20 cellular contexts compared by ENCODE assay signal in genomic region chr15:59953392-59953883, GRCh38. TPM values are rescaled to one million over a fixed set of nuclear protein-coding genes. Genes with fewer than 3 reads are reported as not detected.
DNase-seq lines count a peak whose midpoint lies in the region; ATAC-seq and TF ChIP-seq lines count a peak whose summit lies in the region.
"Had no signal": no experiment of that assay in that cellular context is flagged by ENCODE, and none has a peak within 500 bp of the region (broad histone marks: within the 10 kb centered on the region; RNA-seq: fewer than 3 reads in every experiment).

No MANE protein-coding gene starts in this region.

- H3K4me3 Mint-ChIP-seq in activated T-cell treated with anti-CD3 and anti-CD28 coated beads, Interleukin-2, amount 50 U/mL, for 72 hours = no peak overlapping the region
- H3K4me3 Mint-ChIP-seq in CD8-positive, alpha-beta memory T cell = no peak overlapping the region
- H3K4me3 Mint-ChIP-seq: effector memory CD8-positive, alpha-beta T cell; immature natural killer cell; mesothelial cell of epicardium; stimulated activated naive B cell treated with anti-CD40 and anti-IgM and Interleukin-4, amounts not matched to agents 10 μg/mL and 1 μg/mL and 100 μg/mL, for 72 hours had no signal

- DNase-seq in DMS153 (lab: John Stamatoyannopoulos, UW) (peak; percentile 95), NCI-H1436 (lab: John Stamatoyannopoulos, UW) (peak; percentile 89), NCI-H69 (lab: John Stamatoyannopoulos, UW) (peak; percentile 95), hepatocyte (ENCODE audit: low spot score) (peak; percentile 7), heart right ventricle (no peak), UCSD-AML1 (lab: John Stamatoyannopoulos, UW; ENCODE audit: unreplicated experiment) (no peak)
- DNase-seq in activated T-cell treated with anti-CD3 and anti-CD28 coated beads, Interleukin-2, amount 50 U/mL, for 72 hours = no peak
- DNase-seq in CD8-positive, alpha-beta memory T cell = no peak
- DNase-seq: effector memory CD8-positive, alpha-beta T cell; foreskin fibroblast; immature natural killer cell; NCI-H226; nucleus accumbens; stimulated activated naive B cell treated with anti-CD40 and anti-IgM and Interleukin-4, amounts not matched to agents 10 μg/mL and 1 μg/mL and 100 μg/mL, for 72 hours had no signal

- intact Hi-C loops in heart right ventricle (cut with DNase I) = no loop called here

- no peaks in the 10 kb centered on the region for H3K4me1 ChIP-seq in hepatocyte (ENCODE audit: insufficient read depth)
- H3K4me1 ChIP-seq in heart right ventricle = no peaks in the 10 kb centered on the region
- H3K4me1 ChIP-seq in CD8-positive, alpha-beta memory T cell (ENCODE audit: insufficient read depth, low read length) = no peaks in the 10 kb centered on the region
- H3K4me1 ChIP-seq: vagina had no signal

- H3K27me3 ChIP-seq in hepatocyte (no peaks in the 10 kb centered on the region), heart right ventricle (peaks cover 0 to 24% (median 3%) of the 10 kb centered on the region in 7 donors)
- no peaks in the 10 kb centered on the region for H3K27me3 ChIP-seq in CD8-positive, alpha-beta memory T cell (ENCODE audit: insufficient read depth, low read length, poor library complexity, severe bottlenecking)
- H3K27me3 ChIP-seq: vagina had no signal

- CTCF ChIA-PET in CD8-positive, alpha-beta memory T cell (lab: Charles Lee) = no interaction called here

- no peaks in the 10 kb centered on the region for H3K27me3 Mint-ChIP-seq in activated T-cell treated with anti-CD3 and anti-CD28 coated beads, Interleukin-2, amount 50 U/mL, for 72 hours (ENCODE audit: low read depth)
- H3K27me3 Mint-ChIP-seq in CD8-positive, alpha-beta memory T cell = peaks cover 19 to 41% of the 10 kb centered on the region in 2 donors

- H3K4me3 ChIP-seq in hepatocyte = no peak overlapping the region
- no peak overlapping the region for H3K4me3 ChIP-seq in heart right ventricle
- H3K4me3 ChIP-seq in CD8-positive, alpha-beta memory T cell (ENCODE audit: low read length) = no peak overlapping the region
- H3K4me3 ChIP-seq: vagina had no signal

- WGBS in hepatocyte (ENCODE audit: low lambda C conversion rate, missing lambda C conversion rate) = 24% methylated on average over 8 of the region's 8 CpGs
- WGBS in heart right ventricle, 2 donors = 43 to 47% methylated on average over 8 of the region's 8 CpGs

- no peaks in the 10 kb centered on the region for H3K36me3 ChIP-seq in hepatocyte (replicated peaks; ENCODE audit: insufficient read depth, low read depth)
- H3K36me3 ChIP-seq in heart right ventricle = no peaks in the 10 kb centered on the region
- no peaks in the 10 kb centered on the region for H3K36me3 ChIP-seq in CD8-positive, alpha-beta memory T cell (ENCODE audit: insufficient read depth, low read length)
- H3K36me3 ChIP-seq: vagina had no signal

- peak overlapping the region; percentile 44 for H3K4me2 ChIP-seq in hepatocyte

- H3K79me2 ChIP-seq in hepatocyte = no peaks in the 10 kb centered on the region

- H3K4me1 Mint-ChIP-seq in activated T-cell treated with anti-CD3 and anti-CD28 coated beads, Interleukin-2, amount 50 U/mL, for 72 hours (ENCODE audit: low read depth) = peaks cover 4% of the 10 kb centered on the region
- H3K4me1 Mint-ChIP-seq in CD8-positive, alpha-beta memory T cell = no peaks in the 10 kb centered on the region
- H3K4me1 Mint-ChIP-seq: stimulated activated naive B cell treated with anti-CD40 and anti-IgM and Interleukin-4, amounts not matched to agents 10 μg/mL and 1 μg/mL and 100 μg/mL, for 72 hours had no signal

- no peaks in the 10 kb centered on the region for H4K20me1 ChIP-seq in hepatocyte (ENCODE audit: insufficient read depth, poor library complexity, severe bottlenecking)

- no peak overlapping the region for H2AFZ ChIP-seq in hepatocyte

- H3K27ac Mint-ChIP-seq in activated T-cell treated with anti-CD3 and anti-CD28 coated beads, Interleukin-2, amount 50 U/mL, for 72 hours = no peak overlapping the region
- no peak overlapping the region for H3K27ac Mint-ChIP-seq in CD8-positive, alpha-beta memory T cell
- H3K27ac Mint-ChIP-seq: activated naive CD4-positive, alpha-beta T cell treated with anti-CD3 and anti-CD28 coated beads, Interleukin-2, amount 50 U/mL, for 72 hours; effector memory CD8-positive, alpha-beta T cell; immature natural killer cell; mesothelial cell of epicardium; stimulated activated naive B cell treated with anti-CD40 and anti-IgM and Interleukin-4, amounts not matched to agents 10 μg/mL and 1 μg/mL and 100 μg/mL, for 72 hours had no signal

- H3K9me3 ChIP-seq in hepatocyte (ENCODE audit: low read depth) (no peaks in the 10 kb centered on the region), heart right ventricle (peaks cover 0 to 24% (median 7%) of the 10 kb centered on the region in 11 donors)
- no peaks in the 10 kb centered on the region for H3K9me3 ChIP-seq in CD8-positive, alpha-beta memory T cell (ENCODE audit: low read length)
- H3K9me3 ChIP-seq: vagina had no signal

- ATAC-seq in activated T-cell treated with anti-CD3 and anti-CD28 coated beads, Interleukin-2, amount 50 U/mL, for 72 hours (replicated peaks in 1 of 2) = no peak
- ATAC-seq in heart right ventricle = no peak
- ATAC-seq: activated naive CD4-positive, alpha-beta T cell treated with anti-CD3 and anti-CD28 coated beads, Interleukin-2, amount 50 U/mL, for 72 hours; effector memory CD8-positive, alpha-beta T cell; stimulated activated naive B cell treated with anti-CD40 and anti-IgM and Interleukin-4, amounts not matched to agents 10 μg/mL and 1 μg/mL and 100 μg/mL, for 72 hours had no signal

- no peaks in the 10 kb centered on the region for H3K9me2 ChIP-seq in hepatocyte (replicated peaks; ENCODE audit: insufficient read depth)

- no peak for TF ChIP-seq CTCF in hepatocyte (IDR thresholded peaks at IDR 0.05; ENCODE audit: poor library complexity)
- TF ChIP-seq CTCF in heart right ventricle (IDR thresholded peaks at IDR 0.05) = no peak

- peaks cover 0 to 2% of the 10 kb centered on the region in 2 donors for H3K9me3 Mint-ChIP-seq in activated T-cell treated with anti-CD3 and anti-CD28 coated beads, Interleukin-2, amount 50 U/mL, for 72 hours
- peaks cover 6 to 13% (median 10%) of the 10 kb centered on the region in 5 donors for H3K9me3 Mint-ChIP-seq in CD8-positive, alpha-beta memory T cell
- H3K9me3 Mint-ChIP-seq: effector memory CD8-positive, alpha-beta T cell had no signal

- no peaks in the 10 kb centered on the region for H3K36me3 Mint-ChIP-seq in activated T-cell treated with anti-CD3 and anti-CD28 coated beads, Interleukin-2, amount 50 U/mL, for 72 hours (ENCODE audit: insufficient read depth in 2 of 2)
- H3K36me3 Mint-ChIP-seq in CD8-positive, alpha-beta memory T cell = peaks cover 0 to 3% (median 0%) of the 10 kb centered on the region in 3 donors
- H3K36me3 Mint-ChIP-seq: immature natural killer cell; mesothelial cell of epicardium; stimulated activated naive B cell treated with anti-CD40 and anti-IgM and Interleukin-4, amounts not matched to agents 10 μg/mL and 1 μg/mL and 100 μg/mL, for 72 hours had no signal

- H3K27ac ChIP-seq in hepatocyte (peak overlapping the region; percentile 15), heart right ventricle (no peak overlapping the region)
- H3K27ac ChIP-seq in CD8-positive, alpha-beta memory T cell (ENCODE audit: low read depth, low read length) = no peak overlapping the region
- H3K27ac ChIP-seq: HL-60, vagina had no signal

- POLR2A ChIA-PET in CD8-positive, alpha-beta memory T cell (lab: Charles Lee) = no interaction called here

RNA-seq across cellular contexts. Expression of gene FOXB1, which starts 50.7 kb away (rescaled TPM):
- total RNA-seq in hepatocyte = not detected in 2 replicates
- 0.32 TPM in 1 of 2 replicates, not detected in the other for polyA plus RNA-seq in hepatocyte
- total RNA-seq in activated T-cell treated with anti-CD3 and anti-CD28 coated beads, Interleukin-2, amount 50 U/mL, for 72 hours = 1 to 10 TPM; 2.7 to 6.0 TPM
- total RNA-seq in heart right ventricle = not detected
- polyA plus RNA-seq in heart right ventricle = not detected
- under 1 TPM; 0.33 to 0.37 TPM for total RNA-seq in CD8-positive, alpha-beta memory T cell
- 0.10 TPM for polyA plus RNA-seq in CD8-positive, alpha-beta memory T cell
- total RNA-seq: H4, mesothelial cell of epicardium, RPMI7951, vagina had no signal

Comparison
In these comparisons a context has a peak if more than half of its experiments do, and no peak if none do; other contexts are left out.
1. DNase-seq: peak in DMS153 (single experiment), NCI-H1436 (single experiment), NCI-H69 (single experiment) and hepatocyte (single experiment); none in activated T-cell treated with anti-CD3 and anti-CD28 coated beads, Interleukin-2, amount 50 U/mL, for 72 hours (0 of 2), heart right ventricle (0 of 2), CD8-positive, alpha-beta memory T cell (0 of 5) and UCSD-AML1 (single experiment).